1 cellular context compared by ENCODE assay signal in genomic region chr11:109937968-109938367, GRCh38.
TF ChIP-seq lines count a peak whose summit lies in the region.

No MANE protein-coding gene starts in this region.

TF ChIP-seq in HepG2, 621 proteins besides CTCF, POLR2A, EP300 and RAD21 (continued from another document):
- TF ChIP-seq RERE (CRISPR knock-in tag; IDR thresholded peaks at IDR 0.05; ENCODE audit: low read depth) (no peak), HMGXB4 (CRISPR knock-in tag; IDR thresholded peaks at IDR 0.05; ENCODE audit: borderline replicate concordance in 1 of 2, low read depth in 1 of 2) (no peak), ZFP36 (IDR thresholded peaks at IDR 0.05; ENCODE audit: borderline replicate concordance, low read depth, low read length, partially characterized antibody) (no peak), ZNF354B (CRISPR knock-in tag; IDR thresholded peaks at IDR 0.05) (no peak)
TF ChIP-seq in HepG2: peak in this region for 0.
